9 cellular contexts compared by ENCODE assay signal in the genomic region with DNA sequence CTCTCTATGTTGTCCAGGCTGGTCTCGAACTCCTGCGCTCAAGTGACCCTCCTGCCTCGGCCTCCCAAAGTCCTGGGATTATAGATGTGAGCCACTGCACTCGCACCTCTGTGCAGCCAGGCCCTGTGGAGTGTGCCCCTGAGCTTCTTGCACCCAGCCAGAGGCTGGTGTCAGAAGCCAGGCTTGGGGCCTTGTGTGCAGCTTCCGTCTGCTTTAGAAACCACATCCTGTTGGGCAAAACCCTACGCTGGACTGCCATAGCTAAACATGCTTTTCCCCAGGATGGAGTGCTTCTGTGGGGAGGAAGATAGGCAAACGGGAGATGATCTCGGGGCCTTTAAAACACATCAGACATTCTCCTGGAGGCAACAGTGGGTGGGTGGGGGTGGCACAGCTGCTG. TPM values are rescaled to one million over a fixed set of nuclear protein-coding genes. Genes with fewer than 3 reads are reported as not detected.
A peak's percentile ranks its signal among the peaks of the same experiment; 100 is the strongest.
DNase-seq lines count a peak whose midpoint lies in the region; ATAC-seq and TF ChIP-seq lines count a peak whose summit lies in the region.
"Had no signal": no experiment of that assay in that cellular context is flagged by ENCODE, and none has a peak within 500 bp of the region (broad histone marks: within the 10 kb centered on the region; RNA-seq: fewer than 3 reads in every experiment).

No MANE protein-coding gene starts in this region.

- TF ChIP-seq CTCF in NB4 (IDR thresholded peaks at IDR 0.05; ENCODE audit: low read depth, low read length) (no peak), natural killer cell (IDR thresholded peaks at IDR 0.05) (no peak), PC-3 (conservative IDR thresholded peaks at IDR 0.05; ENCODE audit: low read depth, low read length) (no peak)

- no peak overlapping the region for H3K4me2 ChIP-seq in PC-3 (ENCODE audit: low read length)

- peaks cover 28% of the 10 kb centered on the region for H3K36me3 Mint-ChIP-seq in CD4-positive, CD25-positive, alpha-beta regulatory T cell
- no peaks in the 10 kb centered on the region for H3K36me3 Mint-ChIP-seq in natural killer cell

- peak overlapping the region; percentile 94 to 97 (median 95) for H3K27ac Mint-ChIP-seq in CD4-positive, CD25-positive, alpha-beta regulatory T cell
- peak overlapping the region; percentile 90 for H3K27ac Mint-ChIP-seq in natural killer cell

- TF ChIP-seq POLR2A in NB4 (IDR thresholded peaks at IDR 0.05; ENCODE audit: extremely low read depth, insufficient read length): no peak

- DNase-seq in CD4-positive, CD25-positive, alpha-beta regulatory T cell: peak; percentile 22 to 88 (median 52)
- DNase-seq in NB4 (ENCODE audit: low read depth) (peak; percentile 94), natural killer cell (peak; percentile 44), SHP77 (lab: John Stamatoyannopoulos, UW) (no peak), PC-3 (no peak)
- DNase-seq in activated T-cell treated with anti-CD3 and anti-CD28 coated beads, Interleukin-2, amount 50 U/mL, for 48 hours: peak; percentile 40 to 56
- DNase-seq: DMS79 had no signal

- no peaks in the 10 kb centered on the region for H3K27me3 ChIP-seq in CD4-positive, CD25-positive, alpha-beta regulatory T cell (ENCODE audit: control insufficient read depth, insufficient read depth, low read length)
- no peaks in the 10 kb centered on the region for H3K27me3 ChIP-seq in PC-3 (ENCODE audit: low read length)

- H3K4me1 ChIP-seq in CD4-positive, CD25-positive, alpha-beta regulatory T cell (ENCODE audit: control insufficient read depth, insufficient read depth, low read length, poor library complexity, severe bottlenecking): peaks cover 35% of the 10 kb centered on the region
- H3K4me1 ChIP-seq in PC-3 (ENCODE audit: insufficient read depth, low read length): no peaks in the 10 kb centered on the region

- intact Hi-C loops in natural killer cell (cut with micrococcal nuclease) (loop anchor here (1.0 kb wide), 1 partner anchor 43 kb away; no protein-coding TSS in a partner anchor), PC-3 (cut with micrococcal nuclease) (no loop called here)

- no TSS peak for BruUV-seq in PC-3 (replicated peaks; lab: Mats Ljungman, UMichigan)

- no peaks in the 10 kb centered on the region for H3K9me3 ChIP-seq in CD4-positive, CD25-positive, alpha-beta regulatory T cell (ENCODE audit: control insufficient read depth in 2 of 2, low read length in 2 of 2)
- H3K9me3 ChIP-seq in PC-3 (ENCODE audit: low read length): no peaks in the 10 kb centered on the region

- CTCF ChIA-PET in PC-3 (lab: Charles Lee): no interaction called here

- H3K9me2 ChIP-seq in PC-3 (replicated peaks; ENCODE audit: low read length): no peaks in the 10 kb centered on the region

- H3K9ac ChIP-seq in PC-3 (ENCODE audit: low read length): no peak overlapping the region

- H3K9me3 Mint-ChIP-seq in CD4-positive, CD25-positive, alpha-beta regulatory T cell: no peaks in the 10 kb centered on the region
- no peaks in the 10 kb centered on the region for H3K9me3 Mint-ChIP-seq in natural killer cell

- H3K4me1 Mint-ChIP-seq in CD4-positive, CD25-positive, alpha-beta regulatory T cell: peaks cover 5 to 54% (median 23%) of the 10 kb centered on the region in 4 donors
- H3K4me1 Mint-ChIP-seq in natural killer cell: peaks cover 40 to 59% of the 10 kb centered on the region in 2 donors

- H3K4me3 Mint-ChIP-seq in CD4-positive, CD25-positive, alpha-beta regulatory T cell: peak overlapping the region; percentile 63 to 83 (median 80)
- peak overlapping the region; percentile 82 for H3K4me3 Mint-ChIP-seq in natural killer cell

- POLR2A ChIA-PET in PC-3 (lab: Charles Lee; ENCODE audit: unreplicated experiment): no interaction called here

- peak; percentile 84 to 87 for ATAC-seq in CD4-positive, CD25-positive, alpha-beta regulatory T cell (ENCODE audit: low read depth in 2 of 2)
- ATAC-seq in natural killer cell (peak; percentile 87 to 88 (median 87)), HG03342 (IDR thresholded peaks at IDR 0.05; ENCODE audit: unreplicated experiment) (no peak), HG03135 (IDR thresholded peaks at IDR 0.05; ENCODE audit: unreplicated experiment) (no peak), PC-3 (no peak)

- H3K79me2 ChIP-seq in PC-3 (ENCODE audit: low read length): no peaks in the 10 kb centered on the region

- H3K27me3 Mint-ChIP-seq in CD4-positive, CD25-positive, alpha-beta regulatory T cell: no peaks in the 10 kb centered on the region
- H3K27me3 Mint-ChIP-seq in natural killer cell (ENCODE audit: low read depth in 2 of 2): no peaks in the 10 kb centered on the region

- H3K4me3 ChIP-seq in CD4-positive, CD25-positive, alpha-beta regulatory T cell (ENCODE audit: low read depth, low read length): peak overlapping the region; percentile 37
- H3K4me3 ChIP-seq in NB4 (ENCODE audit: low read depth, low read length) (no peak overlapping the region), PC-3 (ENCODE audit: low read length) (no peak overlapping the region)

- peaks cover 44% of the 10 kb centered on the region for H3K36me3 ChIP-seq in CD4-positive, CD25-positive, alpha-beta regulatory T cell (ENCODE audit: control insufficient read depth, insufficient read depth, low read length)
- no peaks in the 10 kb centered on the region for H3K36me3 ChIP-seq in PC-3 (ENCODE audit: low read depth, low read length)

- H3K27ac ChIP-seq in CD4-positive, CD25-positive, alpha-beta regulatory T cell (ENCODE audit: insufficient read depth, low read length, poor library complexity, severe bottlenecking): peak overlapping the region; percentile 65
- H3K27ac ChIP-seq in PC-3 (ENCODE audit: low read length): no peak overlapping the region

- no peaks in the 10 kb centered on the region for H3F3A ChIP-seq in PC-3 (ENCODE audit: low read length, unreplicated experiment)

- H4K20me1 ChIP-seq in PC-3 (ENCODE audit: low read length): no peaks in the 10 kb centered on the region

- no peak overlapping the region for H2AFZ ChIP-seq in PC-3 (ENCODE audit: low read length)

RNA-seq across cellular contexts. Expression of gene PRRT1B, which starts 40.1 kb away (rescaled TPM):
- not detected for total RNA-seq in CD4-positive, CD25-positive, alpha-beta regulatory T cell
- not detected for polyA plus RNA-seq in CD4-positive, CD25-positive, alpha-beta regulatory T cell
- total RNA-seq in natural killer cell: not detected
- not detected in 2 replicates for total RNA-seq in PC-3 (2014; rRNA removed)

RNA-seq across cellular contexts. Expression of gene UCK1, which starts 54.3 kb away (rescaled TPM):
- 20.9 TPM for total RNA-seq in CD4-positive, CD25-positive, alpha-beta regulatory T cell
- 10 to 100 TPM; 24.9 to 28.8 (median 27.2) TPM for polyA plus RNA-seq in CD4-positive, CD25-positive, alpha-beta regulatory T cell
- total RNA-seq in natural killer cell (10 to 100 TPM; 29.9 to 35.2 (median 30.2) TPM), PC-3 (2014; rRNA removed) (28.2 and 35.1 TPM in 2 replicates)

Comparison
In these comparisons a context has a peak if more than half of its experiments do, and no peak if none do; other contexts are left out.
1. ATAC-seq: peak in CD4-positive, CD25-positive, alpha-beta regulatory T cell (2 of 2) and natural killer cell (3 of 3); none in HG03342 (single experiment), HG03135 (single experiment) and PC-3 (single experiment).
2. DNase-seq: peak in CD4-positive, CD25-positive, alpha-beta regulatory T cell (3 of 3), NB4 (single experiment), activated T-cell treated with anti-CD3 and anti-CD28 coated beads, Interleukin-2, amount 50 U/mL, for 48 hours (2 of 2) and natural killer cell (single experiment); none in SHP77 (0 of 2) and PC-3 (single experiment).